Comparison of ENCODE assay signal across 16 cellular contexts in the genomic region with DNA sequence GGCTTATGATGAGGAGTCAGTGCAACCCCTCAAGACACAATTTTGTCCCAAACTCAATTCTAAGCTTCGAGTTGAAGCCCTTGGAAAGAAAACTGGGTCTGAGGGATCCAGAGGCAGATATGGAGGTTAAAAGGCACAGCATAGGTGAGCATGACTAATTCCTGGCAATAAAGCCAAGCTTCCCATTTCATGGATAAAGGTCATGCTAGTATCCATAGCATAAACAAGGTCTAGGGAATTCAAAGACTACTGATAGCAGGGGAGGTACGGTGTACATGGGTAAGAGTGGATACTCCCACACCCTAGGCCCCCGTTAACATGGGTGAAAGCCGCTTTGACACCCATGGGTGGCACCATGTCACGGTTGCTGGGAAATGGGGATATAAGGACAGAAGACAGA. TPM values are rescaled to one million over a fixed set of nuclear protein-coding genes. Genes with fewer than 3 reads are reported as not detected.
DNase-seq lines count a peak whose midpoint lies in the region; ATAC-seq, FAIRE-seq and TF ChIP-seq lines count a peak whose summit lies in the region.
"Had no signal": no experiment of that assay in that cellular context is flagged by ENCODE, and none has a peak within 500 bp of the region (broad histone marks: within the 10 kb centered on the region; RNA-seq: fewer than 3 reads in every experiment).

No MANE protein-coding gene starts in this region.

- no peak for ATAC-seq in HepG2
- ATAC-seq in right lobe of liver: no peak
- no peak for ATAC-seq in T-helper 17 cell
- no peak for ATAC-seq in GM18861 (IDR thresholded peaks at IDR 0.05; ENCODE audit: unreplicated experiment)
- ATAC-seq: A549 had no signal

- BruUV-seq in HepG2 (replicated peaks; lab: Mats Ljungman, UMichigan): no TSS peak

- no peak for TF ChIP-seq POLR2A in HepG2 (IDR thresholded peaks at IDR 0.05; ENCODE audit: insufficient read depth in 1 of 2, low read depth in 2 of 2, low read length in 2 of 2)
- TF ChIP-seq POLR2A in right lobe of liver (IDR thresholded peaks at IDR 0.05): no peak

- TF ChIP-seq RAD21 in HepG2 (CRISPR knock-in tag; IDR thresholded peaks at IDR 0.05): no peak

- no peaks in the 10 kb centered on the region for H3K79me2 ChIP-seq in HepG2 (ENCODE audit: insufficient read depth, low read length)

- H3K9ac ChIP-seq in HepG2 (ENCODE audit: insufficient read depth, low read depth, low read length): no peak overlapping the region
- H3K9ac ChIP-seq in subcutaneous abdominal adipose tissue (ENCODE audit: low read length in 5 of 5): no peak overlapping the region

- CTCF ChIA-PET in HepG2 (lab: Yijun Ruan, JAX; ENCODE audit: low intra/inter-chr PET ratio, low total read pairs): no interaction called here
- CTCF ChIA-PET in RWPE1 (lab: Yijun Ruan, JAX): no interaction called here

- H3K4me1 ChIP-seq in HepG2 (ENCODE audit: insufficient read depth, low read length): peaks cover 15% of the 10 kb centered on the region
- H3K4me1 ChIP-seq in right lobe of liver: no peaks in the 10 kb centered on the region
- H3K4me1 ChIP-seq in subcutaneous abdominal adipose tissue (ENCODE audit: control insufficient read depth in 5 of 5, insufficient read depth in 5 of 5, low read length in 5 of 5): no peaks in the 10 kb centered on the region
- H3K4me1 ChIP-seq: A549 had no signal

- TF ChIP-seq CTCF in HepG2 (CRISPR knock-in tag; IDR thresholded peaks at IDR 0.05): no peak
- no peak for TF ChIP-seq CTCF in right lobe of liver (IDR thresholded peaks at IDR 0.05)
- TF ChIP-seq CTCF in glutamatergic neuron (IDR thresholded peaks at IDR 0.05; ENCODE audit: partially characterized antibody, unreplicated experiment): no peak
- no peak for TF ChIP-seq CTCF in RWPE1 (conservative IDR thresholded peaks at IDR 0.05; ENCODE audit: low read depth)

- no peak overlapping the region for H3K4me3 ChIP-seq in HepG2 (replicated peaks in 1 of 3; ENCODE audit: insufficient read depth in 1 of 3, low read depth in 2 of 3, low read length in 3 of 3)
- H3K4me3 ChIP-seq in right lobe of liver: no peak overlapping the region
- peak overlapping the region in 4 of 5 donors; percentile 22 to 46 (median 38) for H3K4me3 ChIP-seq in subcutaneous abdominal adipose tissue (ENCODE audit: low read depth in 1 of 5, low read length in 5 of 5)
- H3K4me3 ChIP-seq: A549 had no signal

- no peak overlapping the region for H3K4me2 ChIP-seq in HepG2 (ENCODE audit: low read depth, low read length)
- H3K4me2 ChIP-seq: A549 had no signal

- peak overlapping the region; percentile 39 for H3K27ac Mint-ChIP-seq in T-helper 17 cell
- H3K27ac Mint-ChIP-seq in glutamatergic neuron (ENCODE audit: unreplicated experiment): peak overlapping the region; percentile 12
- H3K27ac Mint-ChIP-seq: CD4-positive, alpha-beta T cell had no signal

- H3K36me3 Mint-ChIP-seq in T-helper 17 cell (ENCODE audit: low read depth) (peaks cover 7% of the 10 kb centered on the region), glutamatergic neuron (ENCODE audit: unreplicated experiment) (peaks cover 67% of the 10 kb centered on the region)

- no peaks in the 10 kb centered on the region for H4K20me1 ChIP-seq in HepG2 (ENCODE audit: insufficient read depth, low read length)

- no peak for FAIRE-seq in HepG2 (lab: Jason Lieb, UNC)
- FAIRE-seq: A549 had no signal

- H3K27me3 Mint-ChIP-seq in T-helper 17 cell (no peaks in the 10 kb centered on the region), glutamatergic neuron (ENCODE audit: unreplicated experiment) (peaks cover 4% of the 10 kb centered on the region)
- H3K27me3 Mint-ChIP-seq: CD4-positive, alpha-beta T cell had no signal

- no peaks in the 10 kb centered on the region for H3K27me3 ChIP-seq in HepG2 (ENCODE audit: control insufficient read depth in 1 of 2, insufficient read depth in 2 of 2, low read length in 2 of 2)
- no peaks in the 10 kb centered on the region for H3K27me3 ChIP-seq in right lobe of liver
- no peaks in the 10 kb centered on the region for H3K27me3 ChIP-seq in subcutaneous abdominal adipose tissue (ENCODE audit: control insufficient read depth in 5 of 5, insufficient read depth in 4 of 5, low read length in 5 of 5)

- H2AFZ ChIP-seq in HepG2 (ENCODE audit: low read length): no peak overlapping the region

- TF ChIP-seq EP300 in HepG2 (IDR thresholded peaks at IDR 0.05; ENCODE audit: low read depth in 2 of 2, low read length in 2 of 2) (no peak), HepG2 (CRISPR knock-in tag; IDR thresholded peaks at IDR 0.05; ENCODE audit: borderline replicate concordance) (no peak)

- peaks cover 11% of the 10 kb centered on the region for H3K9me3 Mint-ChIP-seq in glutamatergic neuron (ENCODE audit: unreplicated experiment)
- H3K9me3 Mint-ChIP-seq: CD4-positive, alpha-beta T cell had no signal

- H3K36me3 ChIP-seq in HepG2 (replicated peaks in 1 of 2; ENCODE audit: control insufficient read depth in 1 of 2, insufficient read depth in 2 of 2, low read length in 2 of 2) (peaks cover 25 to 61% of the 10 kb centered on the region in 2 experiments), right lobe of liver (peaks cover 0 to 23% (median 11%) of the 10 kb centered on the region in 4 donors), subcutaneous abdominal adipose tissue (ENCODE audit: control insufficient read depth in 5 of 5, insufficient read depth in 5 of 5, low read length in 5 of 5) (peaks cover 52 to 77% (median 73%) of the 10 kb centered on the region in 5 donors)

- 74% methylated on average over 5 of the region's 5 CpGs for WGBS in HepG2 (ENCODE audit: low lambda C conversion rate)
- 65% methylated on average over 4 of the region's 5 CpGs for WGBS in right lobe of liver (ENCODE audit: insufficient coverage, low coverage, low lambda C conversion rate, missing lambda C conversion rate)

- H3K9me3 ChIP-seq in HepG2 (ENCODE audit: low read length): peaks cover 19% of the 10 kb centered on the region
- peaks cover 0 to 28% (median 13%) of the 10 kb centered on the region in 4 donors for H3K9me3 ChIP-seq in right lobe of liver
- H3K9me3 ChIP-seq in T-helper 17 cell (ENCODE audit: control insufficient read depth, low read length, poor library complexity, severe bottlenecking): peaks cover 2% of the 10 kb centered on the region
- peaks cover 18 to 48% (median 38%) of the 10 kb centered on the region in 5 donors for H3K9me3 ChIP-seq in subcutaneous abdominal adipose tissue (ENCODE audit: control insufficient read depth in 5 of 5, low read length in 5 of 5)

- H3K4me1 Mint-ChIP-seq in T-helper 17 cell: peaks cover 3% of the 10 kb centered on the region
- no peaks in the 10 kb centered on the region for H3K4me1 Mint-ChIP-seq in glutamatergic neuron (ENCODE audit: low read depth, unreplicated experiment)

- intact Hi-C loops in HepG2 (cut with micrococcal nuclease; ENCODE audit: unreplicated experiment): no loop called here
- intact Hi-C loops in right lobe of liver (cut with DNase I): no loop called here

- H3K27ac ChIP-seq in HepG2 (ENCODE audit: extremely low read length, insufficient read depth, low read length) (no peak overlapping the region), right lobe of liver (no peak overlapping the region), subcutaneous abdominal adipose tissue (ENCODE audit: low read depth, low read length) (no peak overlapping the region), RWPE1 (no peak overlapping the region)
- H3K27ac ChIP-seq: A549, HL-60 had no signal

- POLR2A ChIA-PET in HepG2 (lab: Yijun Ruan, JAX): no interaction called here
- POLR2A ChIA-PET in RWPE1 (lab: Yijun Ruan, JAX; ENCODE audit: low non-redundant PET): no interaction called here

- H3K4me3 Mint-ChIP-seq in T-helper 17 cell: no peak overlapping the region
- no peak overlapping the region for H3K4me3 Mint-ChIP-seq in glutamatergic neuron (ENCODE audit: unreplicated experiment)
- H3K4me3 Mint-ChIP-seq: CD4-positive, alpha-beta T cell had no signal

- in situ Hi-C loops in HepG2 (cut with HindIII; ENCODE audit: extremely low pct_ligation_motif_present, low pct_unique_long_range_greater_than_20kb): no loop called here

- DNase-seq in HepG2 (ENCODE audit: low spot score): no peak
- DNase-seq in right lobe of liver: no peak
- DNase-seq in T-helper 17 cell: no peak
- no peak for DNase-seq in glutamatergic neuron
- DNase-seq in AG08396 (ENCODE audit: low spot score): no peak
- DNase-seq in RWPE1 (ENCODE audit: low spot score): no peak
- DNase-seq: Calu3; CD4-positive, alpha-beta T cell; DND-41; GF-D8; HCEC 1CT; KBM-7 had no signal

RNA-seq across cellular contexts. Expression of a gene that starts 24.0 kb away (rescaled TPM):
- total RNA-seq in HepG2 (2016; rRNA removed; fragmentation: Illumina TruSeq; extraction: Trizol): 57.8 and 82.8 TPM in 2 replicates
- 50.9 and 51.4 TPM in 2 replicates for total RNA-seq in HepG2 (2016; cell fraction: cytosol; rRNA removed; fragmentation: Illumina TruSeq; extraction: Trizol; ENCODE audit: low read depth)
- 62.2 and 83.7 TPM in 2 replicates for total RNA-seq in HepG2 (2016; cell fraction: insoluble cytoplasmic fraction; rRNA removed; fragmentation: Illumina TruSeq; extraction: Trizol)
- 49.1 and 57.7 TPM in 2 replicates for total RNA-seq in HepG2 (2016; cell fraction: membrane; rRNA removed; fragmentation: Illumina TruSeq; extraction: Trizol)
- 28.0 and 33.7 TPM in 2 replicates for total RNA-seq in HepG2 (2016; cell fraction: nucleus; rRNA removed; fragmentation: Illumina TruSeq; extraction: Trizol)
- polyA plus RNA-seq in HepG2 (2011; rRNA removed): 33.6 and 49.4 TPM in 2 replicates
- polyA plus RNA-seq in HepG2 (2011; cell fraction: cytosol; rRNA removed): 21.6 and 27.6 TPM in 2 replicates
- polyA plus RNA-seq in HepG2 (2011; cell fraction: nucleus; rRNA removed): 8.4 and 10.6 TPM in 2 replicates
- polyA plus RNA-seq in HepG2 (2012): 30.8 and 45.7 TPM in 2 replicates
- 27.1 and 27.6 TPM in 2 replicates for polyA plus RNA-seq in HepG2 (2016; cell fraction: cytosol; fragmentation: Illumina TruSeq; extraction: Trizol; ENCODE audit: low read depth)
- polyA plus RNA-seq in HepG2 (2016; cell fraction: insoluble cytoplasmic fraction; fragmentation: Illumina TruSeq; extraction: Trizol; ENCODE audit: low read depth): 122 and 132 TPM in 2 replicates
- 34.6 and 41.1 TPM in 2 replicates for polyA plus RNA-seq in HepG2 (2016; cell fraction: membrane; fragmentation: Illumina TruSeq; extraction: Trizol; ENCODE audit: low read depth)
- 59.2 and 62.6 TPM in 2 replicates for polyA plus RNA-seq in HepG2 (2016; cell fraction: nucleus; fragmentation: Illumina TruSeq; extraction: Trizol; ENCODE audit: insufficient read depth, low read depth)
- polyA minus RNA-seq in HepG2 (2011; rRNA and poly(A)+ RNA removed; ENCODE audit: low replicate concordance): 17.9 and 19.3 TPM in 2 replicates
- 12.6 and 15.2 TPM in 2 replicates for polyA minus RNA-seq in HepG2 (2011; cell fraction: cytosol; rRNA and poly(A)+ RNA removed)
- 21.5 and 24.7 TPM in 2 replicates for polyA minus RNA-seq in HepG2 (2011; cell fraction: nucleus; rRNA and poly(A)+ RNA removed)
- total RNA-seq in right lobe of liver: 10 to 100 TPM; 15.1 to 22.5 (median 20.7) TPM
- 10 to 100 TPM; 47.4 to 62.5 TPM for total RNA-seq in T-helper 17 cell
- total RNA-seq in glutamatergic neuron (ENCODE audit: unreplicated experiment): 57.1 TPM

RNA-seq across cellular contexts. Expression of a gene that starts 33.4 kb away (rescaled TPM):
- total RNA-seq in HepG2 (2016; rRNA removed; fragmentation: Illumina TruSeq; extraction: Trizol) (47.3 and 69.9 TPM in 2 replicates), right lobe of liver (1 to 10 TPM; 5.1 to 7.6 (median 6.3) TPM), T-helper 17 cell (10 to 100 TPM; 10.1 to 10.6 TPM), glutamatergic neuron (ENCODE audit: unreplicated experiment) (13.7 TPM)
- total RNA-seq in HepG2 (2016; cell fraction: cytosol; rRNA removed; fragmentation: Illumina TruSeq; extraction: Trizol; ENCODE audit: low read depth): 7.1 and 7.9 TPM in 2 replicates
- 49.0 and 73.7 TPM in 2 replicates for total RNA-seq in HepG2 (2016; cell fraction: insoluble cytoplasmic fraction; rRNA removed; fragmentation: Illumina TruSeq; extraction: Trizol)
- total RNA-seq in HepG2 (2016; cell fraction: membrane; rRNA removed; fragmentation: Illumina TruSeq; extraction: Trizol): 30.3 and 35.9 TPM in 2 replicates
- total RNA-seq in HepG2 (2016; cell fraction: nucleus; rRNA removed; fragmentation: Illumina TruSeq; extraction: Trizol): 15.9 and 17.8 TPM in 2 replicates
- polyA plus RNA-seq in HepG2 (2011; rRNA removed): 13.6 and 21.3 TPM in 2 replicates
- 11.3 and 13.1 TPM in 2 replicates for polyA plus RNA-seq in HepG2 (2011; cell fraction: cytosol; rRNA removed)
- polyA plus RNA-seq in HepG2 (2011; cell fraction: nucleus; rRNA removed): 2.6 and 3.5 TPM in 2 replicates
- polyA plus RNA-seq in HepG2 (2012): 13.1 and 17.2 TPM in 2 replicates
- 8.9 and 9.5 TPM in 2 replicates for polyA plus RNA-seq in HepG2 (2016; cell fraction: cytosol; fragmentation: Illumina TruSeq; extraction: Trizol; ENCODE audit: low read depth)
- polyA plus RNA-seq in HepG2 (2016; cell fraction: insoluble cytoplasmic fraction; fragmentation: Illumina TruSeq; extraction: Trizol; ENCODE audit: low read depth): 75.0 and 88.7 TPM in 2 replicates
- polyA plus RNA-seq in HepG2 (2016; cell fraction: membrane; fragmentation: Illumina TruSeq; extraction: Trizol; ENCODE audit: low read depth): 25.3 and 25.5 TPM in 2 replicates
- 26.7 and 30.6 TPM in 2 replicates for polyA plus RNA-seq in HepG2 (2016; cell fraction: nucleus; fragmentation: Illumina TruSeq; extraction: Trizol; ENCODE audit: insufficient read depth, low read depth)
- 2.7 and 6.2 TPM in 2 replicates for polyA minus RNA-seq in HepG2 (2011; rRNA and poly(A)+ RNA removed; ENCODE audit: low replicate concordance)
- polyA minus RNA-seq in HepG2 (2011; cell fraction: cytosol; rRNA and poly(A)+ RNA removed): 5.0 and 6.7 TPM in 2 replicates
- polyA minus RNA-seq in HepG2 (2011; cell fraction: nucleus; rRNA and poly(A)+ RNA removed): 5.1 and 5.9 TPM in 2 replicates

Comparison
In these comparisons a context has a peak if more than half of its experiments do, and no peak if none do; other contexts are left out.
1. H3K4me3 ChIP-seq: peak in subcutaneous abdominal adipose tissue (4 of 5); none in HepG2 (0 of 3) and right lobe of liver (0 of 3).